In genomic region chr3:191997579-191998268, GRCh38 we compare ENCODE assay signal across 1 cellular context.
TF ChIP-seq lines count a peak whose summit lies in the region.

No MANE protein-coding gene starts in this region.

TF ChIP-seq in GM23338, 12 proteins besides CTCF, POLR2A, EP300 and RAD21 (continued from another document):
- 0 out of 2 replicates have a peak, but pooled peaks have one; percentile 16 for TF ChIP-seq ZNF462 (CRISPR knock-in tag; IDR thresholded peaks at IDR 0.05)
